In the genomic region with DNA sequence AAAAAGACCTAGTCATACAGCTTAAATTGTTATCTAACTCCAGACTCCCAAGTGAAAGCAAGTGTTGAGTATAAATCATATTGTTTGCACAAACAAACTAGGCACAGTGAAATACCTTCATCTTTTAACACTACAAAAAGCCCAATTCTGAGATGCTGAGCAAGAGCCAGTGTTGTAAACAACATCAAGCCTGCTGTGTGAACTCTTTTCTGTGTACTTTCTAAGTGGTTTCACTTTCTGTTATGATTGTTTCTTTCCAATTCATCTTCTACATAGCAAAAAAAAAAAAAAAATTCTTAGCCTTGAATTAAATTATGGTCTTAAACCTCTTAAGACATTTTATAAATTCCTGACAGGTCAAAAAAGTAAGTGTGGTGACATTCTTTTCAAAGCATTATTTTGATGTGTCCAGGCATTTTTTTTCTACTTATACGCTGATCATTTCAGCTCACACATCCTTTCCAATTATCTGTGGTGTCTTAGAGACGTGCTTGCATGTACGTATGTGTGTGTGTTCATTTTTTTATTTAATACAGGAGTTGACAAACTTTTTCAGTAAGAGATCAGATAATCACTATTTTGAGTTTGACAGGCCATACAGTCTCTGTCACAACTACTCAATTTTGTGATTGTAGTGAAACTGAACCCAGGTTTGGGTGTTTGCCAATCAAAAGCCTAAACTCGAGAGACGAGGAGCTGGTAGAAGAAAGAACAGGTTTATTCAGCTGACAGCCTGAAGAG, we compare ENCODE assay signal across 12 cellular contexts.
A peak's percentile ranks its signal among the peaks of the same experiment; 100 is the strongest.
DNase-seq lines count a peak whose midpoint lies in the region; ATAC-seq and TF ChIP-seq lines count a peak whose summit lies in the region.
"Had no signal": no experiment of that assay in that cellular context is flagged by ENCODE, and none has a peak within 500 bp of the region (broad histone marks: within the 10 kb centered on the region; RNA-seq: fewer than 3 reads in every experiment).

No MANE protein-coding gene starts in this region.

- TF ChIP-seq POLR2A in right lobe of liver (IDR thresholded peaks at IDR 0.05) = no peak

- WGBS in right cardiac atrium = 62% methylated on average over 5 of the region's 5 CpGs
- WGBS in right lobe of liver (ENCODE audit: insufficient coverage, low coverage, low lambda C conversion rate, missing lambda C conversion rate) = 23% methylated on average over 5 of the region's 5 CpGs

- DNase-seq in right cardiac atrium = no peak
- no peak for DNase-seq in Right ventricle myocardium inferior (ENCODE audit: missing footprints)
- peak; percentile 57 for DNase-seq in RPMI8226
- DNase-seq in right lobe of liver = no peak
- DNase-seq in activated effector memory CD4-positive, alpha-beta T cell treated with anti-CD3 and anti-CD28 coated beads, Interleukin-2, amount 50 U/mL, for 16 hours = no peak
- DNase-seq in activated gamma-delta T cell treated with Interleukin-2 at 50 U/mL for 16 hours = no peak
- DNase-seq: DMS 273 treated with DMSO at 0.1 percent for 48 hours, left ventricle myocardium superior, spleen, T1000 had no signal

- no peak for TF ChIP-seq CTCF in right lobe of liver (IDR thresholded peaks at IDR 0.05)

- peaks cover 2% of the 10 kb centered on the region for H3K9me3 ChIP-seq in right cardiac atrium (ENCODE audit: control insufficient read depth, low read length)
- H3K9me3 ChIP-seq in right lobe of liver = no peaks in the 10 kb centered on the region

- no peaks in the 10 kb centered on the region for H3K4me1 ChIP-seq in right cardiac atrium (ENCODE audit: control insufficient read depth, insufficient read depth, low read length)
- peaks cover 0 to 3% (median 0%) of the 10 kb centered on the region in 4 donors for H3K4me1 ChIP-seq in right lobe of liver
- H3K4me1 ChIP-seq: spleen had no signal

- H3K4me3 ChIP-seq in right cardiac atrium (ENCODE audit: low read length) (peak overlapping the region; percentile 9), right lobe of liver (peak overlapping the region; percentile 34 to 54 (median 41))
- H3K4me3 ChIP-seq: spleen had no signal

- H3K27ac ChIP-seq in right cardiac atrium (ENCODE audit: low read length) = no peak overlapping the region
- peak overlapping the region in 2 of 3 donors; percentile 50 to 63 for H3K27ac ChIP-seq in right lobe of liver
- H3K27ac ChIP-seq: spleen had no signal

- no peaks in the 10 kb centered on the region for H3K27me3 ChIP-seq in right cardiac atrium (ENCODE audit: control insufficient read depth, insufficient read depth)
- no peaks in the 10 kb centered on the region for H3K27me3 ChIP-seq in right lobe of liver
- H3K27me3 ChIP-seq: spleen had no signal

- ATAC-seq in right cardiac atrium (no peak), Right ventricle myocardium inferior (no peak), right lobe of liver (peak; percentile 69 to 90 (median 75)), HG03025 (IDR thresholded peaks at IDR 0.05; ENCODE audit: low FRiP score, unreplicated experiment) (no peak), HG03439 (IDR thresholded peaks at IDR 0.05; ENCODE audit: unreplicated experiment) (no peak)

- intact Hi-C loops in right cardiac atrium (cut with DNase I) (no loop called here), Right ventricle myocardium inferior (cut with DNase I) (no loop called here), right lobe of liver (cut with DNase I) (no loop called here)

- no peaks in the 10 kb centered on the region for H3K36me3 ChIP-seq in right lobe of liver
- H3K36me3 ChIP-seq: spleen had no signal

Comparison
In these comparisons a context has a peak if more than half of its experiments do, and no peak if none do; other contexts are left out.
1. ATAC-seq: peak in right lobe of liver (4 of 4); none in right cardiac atrium (0 of 2), Right ventricle myocardium inferior (single experiment), HG03025 (single experiment) and HG03439 (single experiment).